ENCODE assay signal across 21 cellular contexts in the genomic region with DNA sequence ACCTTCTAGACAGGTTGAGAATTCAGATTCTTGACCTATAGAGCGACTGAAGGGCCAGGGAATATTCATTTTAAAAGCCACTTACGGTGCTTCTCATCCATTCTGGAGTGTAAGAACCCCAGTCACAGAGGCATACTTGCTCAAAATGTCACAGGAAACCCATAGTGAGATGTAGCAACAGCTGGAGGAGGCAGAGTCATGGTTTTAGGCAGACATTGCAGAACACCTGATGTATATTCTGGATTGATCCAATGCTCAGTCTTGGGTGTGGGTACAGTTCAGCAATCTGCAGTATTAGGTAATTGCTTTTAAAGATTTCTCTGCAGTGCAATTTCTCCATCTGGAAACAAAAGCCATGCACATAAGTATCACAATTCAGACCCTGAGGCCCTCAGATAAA.
DNase-seq lines count a peak whose midpoint lies in the region; FAIRE-seq and TF ChIP-seq lines count a peak whose summit lies in the region.
"Had no signal": no experiment of that assay in that cellular context is flagged by ENCODE, and none has a peak within 500 bp of the region (broad histone marks: within the 10 kb centered on the region; RNA-seq: fewer than 3 reads in every experiment).

No MANE protein-coding gene starts in this region.

- WGBS in GM23248 (ENCODE audit: low coverage in 1 of 2, low lambda C conversion rate in 2 of 2, missing lambda C conversion rate in 2 of 2), 2 experiments, result 93 to 95% methylated on average over 2 of the region's 2 CpGs

- no peak for TF ChIP-seq POLR2A in NB4 (IDR thresholded peaks at IDR 0.05; ENCODE audit: extremely low read depth, insufficient read length)

- no peak for FAIRE-seq in HTR-8/SVneo (lab: Jason Lieb, UNC)
- FAIRE-seq: G401.6, GM12891, GM18507, H54 had no signal

- H3K27me3 ChIP-seq in GM23248 (replicated peaks; ENCODE audit: insufficient read depth), result no peaks in the 10 kb centered on the region

- H4K20me1 ChIP-seq in GM23248 (ENCODE audit: insufficient read depth), result no peaks in the 10 kb centered on the region

- H3K4me1 ChIP-seq in GM23248 (ENCODE audit: insufficient read depth), result peaks cover 17% of the 10 kb centered on the region
- H3K4me1 ChIP-seq: BE2C had no signal

- TF ChIP-seq CTCF in NB4 (IDR thresholded peaks at IDR 0.05; ENCODE audit: low read depth, low read length), result no peak

- no peaks in the 10 kb centered on the region for H3K9me3 ChIP-seq in GM23248 (ENCODE audit: low read depth)
- H3K9me3 ChIP-seq: BE2C had no signal

- H2AFZ ChIP-seq in GM23248, result no peak overlapping the region
- H2AFZ ChIP-seq: GM23338 had no signal

- in situ Hi-C loops in GM23248 (cut with MboI), result no loop called here

- no peaks in the 10 kb centered on the region for H3K36me3 ChIP-seq in GM23248 (ENCODE audit: low read depth)
- H3K36me3 ChIP-seq: BE2C had no signal

- H3K9ac ChIP-seq in GM23248, result no peak overlapping the region

- DNase-seq in LHCN-M2 (ENCODE audit: low read depth) (peak; percentile 34), NB4 (ENCODE audit: low read depth) (peak; percentile 26), SKM-1 treated with dmso at 0.1 percent for 144 hours (lab: John Stamatoyannopoulos, UW; ENCODE audit: unreplicated experiment) (peak; percentile 59), iPS-NIHi7 (ENCODE audit: extremely low spot score) (peak; percentile 5), glomerular visceral epithelial cell (ENCODE audit: extremely low spot score) (no peak), GM23248 (no peak), 8988T (no peak), HTR-8/SVneo (ENCODE audit: insufficient read length, low spot score) (no peak)
- DNase-seq: BE2C; C1 segment of cervical spinal cord; CD4-positive, CD25-positive, alpha-beta regulatory T cell; CD8-positive, alpha-beta memory T cell; COR-L47; DMS 273 treated with DMSO at 0.1 percent for 48 hours; DMS53; HCEC 1CT had no signal

- H3K79me2 ChIP-seq in GM23248 (ENCODE audit: insufficient read depth), result no peaks in the 10 kb centered on the region

- no peaks in the 10 kb centered on the region for H3K9me2 ChIP-seq in GM23248 (ENCODE audit: insufficient read depth)

- no peak overlapping the region for H3K27ac ChIP-seq in GM23248

- H3K4me2 ChIP-seq in GM23248 (ENCODE audit: unreplicated experiment), result no peak overlapping the region
- H3K4me2 ChIP-seq: GM23338 had no signal

- no peak overlapping the region for H3K4me3 ChIP-seq in NB4 (ENCODE audit: low read depth, low read length)
- H3K4me3 ChIP-seq in GM23248, result no peak overlapping the region
- H3K4me3 ChIP-seq: GM23338 had no signal

- H3F3A ChIP-seq in GM23248 (ENCODE audit: insufficient read depth), result peaks cover 22% of the 10 kb centered on the region; the same call in 1 of the 2 replicates

Comparison
In these comparisons a context has a peak if more than half of its experiments do, and no peak if none do; other contexts are left out.
1. DNase-seq: peak in LHCN-M2 (single experiment), NB4 (single experiment), SKM-1 treated with dmso at 0.1 percent for 144 hours (single experiment) and iPS-NIHi7 (single experiment); none in glomerular visceral epithelial cell (single experiment), GM23248 (single experiment), 8988T (single experiment) and HTR-8/SVneo (single experiment).